Comparison of ENCODE assay signal across 10 cellular contexts in the genomic region with DNA sequence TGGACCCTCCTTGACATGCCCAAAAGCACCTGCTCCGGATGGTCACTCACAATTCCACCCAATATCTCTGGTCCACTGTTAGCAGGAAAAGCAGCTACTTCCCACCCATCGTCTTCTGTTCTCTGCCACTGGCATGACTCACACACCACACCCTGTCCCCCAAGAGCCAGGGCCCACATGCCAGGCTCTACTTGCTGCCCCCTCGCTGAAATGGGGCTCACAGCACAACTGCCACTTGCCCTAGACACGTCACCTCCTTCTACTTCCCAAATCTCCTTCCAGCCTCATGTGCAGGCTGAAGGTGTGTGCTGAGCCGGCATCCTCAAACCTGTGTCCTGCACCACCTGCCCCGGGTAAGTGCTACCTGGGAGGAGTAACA.
DNase-seq lines count a peak whose midpoint lies in the region; ATAC-seq, FAIRE-seq and TF ChIP-seq lines count a peak whose summit lies in the region.
"Had no signal": no experiment of that assay in that cellular context is flagged by ENCODE, and none has a peak within 500 bp of the region (broad histone marks: within the 10 kb centered on the region; RNA-seq: fewer than 3 reads in every experiment).

No MANE protein-coding gene starts in this region.

- no TSS peak for BruUV-seq in OCI-LY7 (replicated peaks; lab: Mats Ljungman, UMichigan)

- CTCF ChIA-PET in OCI-LY7 (lab: Charles Lee; ENCODE audit: unreplicated experiment) = no interaction called here

- POLR2A ChIA-PET in OCI-LY7 (lab: Charles Lee) = interaction anchor here (0.6 to 1.3 kb wide), 4 partner anchors 11 to 923 kb away, joined by 3 to 4 read pairs (median 4); no protein-coding TSS in a partner anchor

- H4K20me1 ChIP-seq in GM23248 (ENCODE audit: insufficient read depth) (no peaks in the 10 kb centered on the region), OCI-LY7 (ENCODE audit: insufficient read depth, low read length) (no peaks in the 10 kb centered on the region), neural progenitor cell (ENCODE audit: low read depth) (no peaks in the 10 kb centered on the region)

- no peak for TF ChIP-seq POLR2A in right lobe of liver (IDR thresholded peaks at IDR 0.05)

- 88 to 93% methylated on average over 6 of the region's 6 CpGs for WGBS in GM23248 (ENCODE audit: low coverage in 1 of 2, low lambda C conversion rate in 2 of 2, missing lambda C conversion rate in 2 of 2), 2 experiments
- WGBS in right lobe of liver (ENCODE audit: insufficient coverage, low coverage, low lambda C conversion rate, missing lambda C conversion rate) = 76% methylated on average over 3 of the region's 6 CpGs

- H3K4me1 Mint-ChIP-seq in neural progenitor cell = peaks cover 13% of the 10 kb centered on the region

- no peaks in the 10 kb centered on the region for H3K9me3 ChIP-seq in GM23248 (ENCODE audit: low read depth)
- no peaks in the 10 kb centered on the region for H3K9me3 ChIP-seq in OCI-LY7 (ENCODE audit: low read length)
- H3K9me3 ChIP-seq in right lobe of liver = no peaks in the 10 kb centered on the region
- no peaks in the 10 kb centered on the region for H3K9me3 ChIP-seq in neural progenitor cell (ENCODE audit: low read depth)

- H3F3A ChIP-seq in GM23248 (ENCODE audit: insufficient read depth) (peaks cover 26% of the 10 kb centered on the region), neural progenitor cell (ENCODE audit: low read depth) (no peaks in the 10 kb centered on the region)

- DNase-seq in GM12864 (ENCODE audit: low read depth) (no peak), GM23248 (peak; percentile 27), OCI-LY7 (ENCODE audit: low spot score) (no peak), right lobe of liver (no peak), HTR-8/SVneo (ENCODE audit: insufficient read length, low spot score) (no peak), neural progenitor cell (ENCODE audit: low spot score) (no peak)
- DNase-seq in stimulated activated CD4-positive, alpha-beta T cell treated with anti-CD3 and anti-CD28 coated beads, Interleukin-4, amount 100 ng/mL, for 4 hours = no peak
- DNase-seq: NCI-H1436 treated with DMSO at 0.1 percent for 48 hours had no signal

- H3K9me2 ChIP-seq in GM23248 (ENCODE audit: insufficient read depth) = no peaks in the 10 kb centered on the region
- no peaks in the 10 kb centered on the region for H3K9me2 ChIP-seq in OCI-LY7 (ENCODE audit: insufficient read depth, low read length)

- in situ Hi-C loops in GM23248 (cut with MboI) = no loop called here

- TF ChIP-seq CTCF in GM12864 (IDR thresholded peaks at IDR 0.05; ENCODE audit: low read depth, low read length, missing control alignments) = no peak
- peak; percentile 10; the same call in 1 of the 2 replicates for TF ChIP-seq CTCF in OCI-LY7 (conservative IDR thresholded peaks at IDR 0.05; ENCODE audit: low read length)
- TF ChIP-seq CTCF in right lobe of liver (IDR thresholded peaks at IDR 0.05) = no peak
- TF ChIP-seq CTCF in neural progenitor cell (IDR thresholded peaks at IDR 0.05) = no peak

- FAIRE-seq in HTR-8/SVneo (lab: Jason Lieb, UNC) = no peak

- H3K4me1 ChIP-seq in GM23248 (ENCODE audit: insufficient read depth) (peaks cover 27% of the 10 kb centered on the region), OCI-LY7 (ENCODE audit: insufficient read depth, low read length, poor library complexity, severe bottlenecking) (peaks cover 100% of the 10 kb centered on the region), right lobe of liver (peaks cover 0 to 43% (median 17%) of the 10 kb centered on the region in 4 donors), neural progenitor cell (peaks cover 7% of the 10 kb centered on the region)

- H3K27ac ChIP-seq in GM23248 (no peak overlapping the region), OCI-LY7 (ENCODE audit: low read depth, low read length, poor library complexity, severe bottlenecking) (peak overlapping the region; percentile 77), right lobe of liver (peak overlapping the region in 2 of 3 donors; percentile 41 to 53), neural progenitor cell (no peak overlapping the region)

- ATAC-seq in right lobe of liver (no peak), GM19395 (IDR thresholded peaks at IDR 0.05; ENCODE audit: unreplicated experiment) (no peak)

- H3K4me3 ChIP-seq in GM12864 (ENCODE audit: low read depth, low read length) = peak overlapping the region; percentile 6; the same call in 1 of the 2 replicates
- no peak overlapping the region for H3K4me3 ChIP-seq in GM23248
- peak overlapping the region; percentile 29 for H3K4me3 ChIP-seq in OCI-LY7 (ENCODE audit: low read depth, low read length, poor library complexity, severe bottlenecking)
- H3K4me3 ChIP-seq in right lobe of liver = no peak overlapping the region
- H3K4me3 ChIP-seq in neural progenitor cell = no peak overlapping the region

- H3K4me3 Mint-ChIP-seq in neural progenitor cell = no peak overlapping the region
- H3K4me3 Mint-ChIP-seq: dendritic cell treated with granulocyte-macrophage colony-stimulating factor and Interleukin-4, amounts not matched to agents 40 ng/mL and 50 ng/mL, for 4 days had no signal

- H3K9me3 Mint-ChIP-seq in neural progenitor cell = peaks cover 2% of the 10 kb centered on the region
- H3K9me3 Mint-ChIP-seq: dendritic cell treated with granulocyte-macrophage colony-stimulating factor and Interleukin-4, amounts not matched to agents 40 ng/mL and 50 ng/mL, for 4 days had no signal

- H3K79me2 ChIP-seq in GM23248 (ENCODE audit: insufficient read depth) (peaks cover 14% of the 10 kb centered on the region; the same call in 1 of the 2 replicates), OCI-LY7 (ENCODE audit: insufficient read depth, low read depth, low read length) (peaks cover 65% of the 10 kb centered on the region; the same call in 1 of the 2 replicates), neural progenitor cell (ENCODE audit: low read depth) (no peaks in the 10 kb centered on the region)

- H3K9ac ChIP-seq in GM23248 = no peak overlapping the region
- H3K9ac ChIP-seq in neural progenitor cell = no peak overlapping the region

- H3K27me3 Mint-ChIP-seq in neural progenitor cell (ENCODE audit: insufficient read depth, low read depth) = no peaks in the 10 kb centered on the region
- H3K27me3 Mint-ChIP-seq: dendritic cell treated with granulocyte-macrophage colony-stimulating factor and Interleukin-4, amounts not matched to agents 40 ng/mL and 50 ng/mL, for 4 days had no signal

- H3K27ac Mint-ChIP-seq in neural progenitor cell = no peak overlapping the region
- H3K27ac Mint-ChIP-seq: dendritic cell treated with granulocyte-macrophage colony-stimulating factor and Interleukin-4, amounts not matched to agents 40 ng/mL and 50 ng/mL, for 4 days had no signal

- H3K4me2 ChIP-seq in GM23248 (ENCODE audit: unreplicated experiment) = no peak overlapping the region
- H3K4me2 ChIP-seq in OCI-LY7 (ENCODE audit: low read length) = peak overlapping the region; percentile 64
- H3K4me2 ChIP-seq in neural progenitor cell = no peak overlapping the region

- H3K36me3 ChIP-seq in GM23248 (ENCODE audit: low read depth) (no peaks in the 10 kb centered on the region), OCI-LY7 (ENCODE audit: insufficient read depth, low read length) (peaks cover 2% of the 10 kb centered on the region; the same call in 1 of the 2 replicates), right lobe of liver (no peaks in the 10 kb centered on the region), neural progenitor cell (no peaks in the 10 kb centered on the region)

- H2AFZ ChIP-seq in GM23248 (no peak overlapping the region), OCI-LY7 (ENCODE audit: low read length) (peak overlapping the region; percentile 54; the same call in 1 of the 2 replicates), neural progenitor cell (replicated peaks) (no peak overlapping the region)

- H3K27me3 ChIP-seq in GM23248 (replicated peaks; ENCODE audit: insufficient read depth) (no peaks in the 10 kb centered on the region), right lobe of liver (no peaks in the 10 kb centered on the region), neural progenitor cell (no peaks in the 10 kb centered on the region)

- intact Hi-C loops in OCI-LY7 (cut with micrococcal nuclease; ENCODE audit: unreplicated experiment) = loop anchor here (2.0 to 5.0 kb wide), 2 partner anchors 44 to 130 kb away; partner anchors contain the start of gene UCHL3
- intact Hi-C loops in right lobe of liver (cut with DNase I) = no loop called here

- peaks cover 4% of the 10 kb centered on the region for H3K36me3 Mint-ChIP-seq in neural progenitor cell

Comparison
In these comparisons a context has a peak if more than half of its experiments do, and no peak if none do; other contexts are left out.
1. H3K4me3 ChIP-seq: peak in GM12864 (single experiment) and OCI-LY7 (single experiment); none in GM23248 (single experiment), right lobe of liver (0 of 3) and neural progenitor cell (single experiment).
2. H3K27ac ChIP-seq: peak in OCI-LY7 (single experiment) and right lobe of liver (2 of 3); none in GM23248 (single experiment) and neural progenitor cell (single experiment).